Comparison of ENCODE assay signal across 15 cellular contexts in the genomic region with DNA sequence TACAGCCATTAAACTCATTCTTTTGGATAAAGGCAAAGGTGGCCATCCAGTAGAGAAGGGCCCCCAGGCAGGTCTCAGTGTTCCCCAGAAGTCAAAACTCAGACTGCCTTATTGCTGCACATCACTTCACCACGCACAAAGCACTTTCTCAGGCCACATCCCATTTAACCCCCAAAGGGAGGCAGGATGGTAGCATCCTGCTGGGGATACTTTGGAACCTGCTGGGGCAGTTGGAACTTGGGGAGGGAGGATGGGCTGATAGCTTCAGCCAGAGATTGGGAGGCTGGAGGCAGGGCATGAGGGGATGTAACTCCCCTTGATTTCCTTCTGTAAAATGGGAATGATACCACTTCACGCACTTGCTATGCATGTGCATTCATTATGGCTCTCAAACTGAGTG. TPM values are rescaled to one million over a fixed set of nuclear protein-coding genes. Genes with fewer than 3 reads are reported as not detected.
A peak's percentile ranks its signal among the peaks of the same experiment; 100 is the strongest.
DNase-seq lines count a peak whose midpoint lies in the region; ATAC-seq, FAIRE-seq and TF ChIP-seq lines count a peak whose summit lies in the region.
"Had no signal": no experiment of that assay in that cellular context is flagged by ENCODE, and none has a peak within 500 bp of the region (broad histone marks: within the 10 kb centered on the region; RNA-seq: fewer than 3 reads in every experiment).

No MANE protein-coding gene starts in this region.

- H3K4me3 ChIP-seq in dorsolateral prefrontal cortex (no peak overlapping the region), mucosa of descending colon (no peak overlapping the region)

- H3K36me3 ChIP-seq in mucosa of descending colon (ENCODE audit: low read depth) = no peaks in the 10 kb centered on the region
- H3K36me3 ChIP-seq: BE2C had no signal

- H3K27ac ChIP-seq in dorsolateral prefrontal cortex = peak overlapping the region in 34 of 59 donors; percentile 0 to 73 (median 48)

- no peaks in the 10 kb centered on the region for H3K9me3 Mint-ChIP-seq in natural killer cell treated with Interleukin-12 subunit alpha and Interleukin-12 subunit beta and Interleukin-15 and Interleukin-18, amount 100 ng/mL, for 72 hours
- no peaks in the 10 kb centered on the region for H3K9me3 Mint-ChIP-seq in natural killer cell
- no peaks in the 10 kb centered on the region for H3K9me3 Mint-ChIP-seq in type B pancreatic cell
- H3K9me3 Mint-ChIP-seq in T-helper 2 cell treated with Interferon-gamma antibody and Interleukin-4, amounts not matched to agents 5 μg/mL and 100 μg/mL, for 36 hours = no peaks in the 10 kb centered on the region
- H3K9me3 Mint-ChIP-seq: CD8-positive, alpha-beta memory T cell had no signal

- H3K27me3 Mint-ChIP-seq in natural killer cell treated with Interleukin-12 subunit alpha and Interleukin-12 subunit beta and Interleukin-15 and Interleukin-18, amount 100 ng/mL, for 72 hours = peaks cover 23 to 34% of the 10 kb centered on the region in 2 donors
- peaks cover 29 to 49% of the 10 kb centered on the region in 2 donors for H3K27me3 Mint-ChIP-seq in natural killer cell (ENCODE audit: low read depth in 2 of 2)
- H3K27me3 Mint-ChIP-seq in type B pancreatic cell = peaks cover 82% of the 10 kb centered on the region
- H3K27me3 Mint-ChIP-seq in T-helper 2 cell treated with Interferon-gamma antibody and Interleukin-4, amounts not matched to agents 5 μg/mL and 100 μg/mL, for 36 hours (ENCODE audit: low read depth) = peaks cover 68% of the 10 kb centered on the region

- H3K27me3 ChIP-seq in dorsolateral prefrontal cortex = peaks cover 0 to 40% (median 13%) of the 10 kb centered on the region in 45 donors

- no peak overlapping the region for H3K27ac Mint-ChIP-seq in natural killer cell treated with Interleukin-12 subunit alpha and Interleukin-12 subunit beta and Interleukin-15 and Interleukin-18, amount 100 ng/mL, for 72 hours
- H3K27ac Mint-ChIP-seq in natural killer cell (no peak overlapping the region), type B pancreatic cell (no peak overlapping the region)
- H3K27ac Mint-ChIP-seq in T-helper 2 cell treated with Interferon-gamma antibody and Interleukin-4, amounts not matched to agents 5 μg/mL and 100 μg/mL, for 36 hours = no peak overlapping the region

- no peaks in the 10 kb centered on the region for H3K9me3 ChIP-seq in mucosa of descending colon
- H3K9me3 ChIP-seq: BE2C had no signal

- H3K4me1 ChIP-seq in mucosa of descending colon (ENCODE audit: low read depth) = peaks cover 28% of the 10 kb centered on the region

- TF ChIP-seq CTCF in natural killer cell (IDR thresholded peaks at IDR 0.05) (no peak), dorsolateral prefrontal cortex (IDR thresholded peaks at IDR 0.05 in 54 of 56, conservative IDR thresholded peaks at IDR 0.05 in 2 of 56; ENCODE audit: low read depth in 1 of 56, partially characterized antibody in 56 of 56) (no peak), type B pancreatic cell (conservative IDR thresholded peaks at IDR 0.05) (no peak), mucosa of descending colon (IDR thresholded peaks at IDR 0.05) (no peak)

- H3K4me3 Mint-ChIP-seq in natural killer cell treated with Interleukin-12 subunit alpha and Interleukin-12 subunit beta and Interleukin-15 and Interleukin-18, amount 100 ng/mL, for 72 hours = no peak overlapping the region
- H3K4me3 Mint-ChIP-seq in natural killer cell (no peak overlapping the region), type B pancreatic cell (peak overlapping the region; percentile 12)
- no peak overlapping the region for H3K4me3 Mint-ChIP-seq in T-helper 2 cell treated with Interferon-gamma antibody and Interleukin-4, amounts not matched to agents 5 μg/mL and 100 μg/mL, for 36 hours

- peaks cover 0 to 11% of the 10 kb centered on the region in 2 donors for H3K4me1 Mint-ChIP-seq in natural killer cell treated with Interleukin-12 subunit alpha and Interleukin-12 subunit beta and Interleukin-15 and Interleukin-18, amount 100 ng/mL, for 72 hours (ENCODE audit: low read depth in 2 of 2)
- H3K4me1 Mint-ChIP-seq in natural killer cell (peaks cover 0 to 33% of the 10 kb centered on the region in 2 donors), type B pancreatic cell (ENCODE audit: unreplicated experiment) (peaks cover 4% of the 10 kb centered on the region)
- H3K4me1 Mint-ChIP-seq in T-helper 2 cell treated with Interferon-gamma antibody and Interleukin-4, amounts not matched to agents 5 μg/mL and 100 μg/mL, for 36 hours (ENCODE audit: low read depth) = peaks cover 12% of the 10 kb centered on the region

- intact Hi-C loops in natural killer cell (cut with micrococcal nuclease) (no loop called here), dorsolateral prefrontal cortex (cut with DNase I) (no loop called here), mucosa of descending colon (cut with DNase I, micrococcal nuclease) (no loop called here)

- ATAC-seq in natural killer cell treated with Interleukin-12 subunit alpha and Interleukin-12 subunit beta and Interleukin-15 and Interleukin-18, amount 100 ng/mL, for 72 hours = no peak
- ATAC-seq in natural killer cell = no peak
- ATAC-seq in mucosa of descending colon = no peak

- FAIRE-seq in HTR-8/SVneo (lab: Jason Lieb, UNC) = peak; percentile 20
- FAIRE-seq: A204.1 had no signal

- H3K36me3 Mint-ChIP-seq in natural killer cell treated with Interleukin-12 subunit alpha and Interleukin-12 subunit beta and Interleukin-15 and Interleukin-18, amount 100 ng/mL, for 72 hours = no peaks in the 10 kb centered on the region
- H3K36me3 Mint-ChIP-seq in natural killer cell (no peaks in the 10 kb centered on the region), type B pancreatic cell (no peaks in the 10 kb centered on the region)
- H3K36me3 Mint-ChIP-seq in T-helper 2 cell treated with Interferon-gamma antibody and Interleukin-4, amounts not matched to agents 5 μg/mL and 100 μg/mL, for 36 hours (ENCODE audit: low read depth) = no peaks in the 10 kb centered on the region
- H3K36me3 Mint-ChIP-seq: CD8-positive, alpha-beta memory T cell; IgD-negative memory B cell had no signal

- DNase-seq in natural killer cell treated with Interleukin-12 subunit alpha and Interleukin-12 subunit beta and Interleukin-15 and Interleukin-18, amount 100 ng/mL, for 72 hours (ENCODE audit: low spot score) = peak; percentile 20
- DNase-seq in natural killer cell (no peak), HTR-8/SVneo (ENCODE audit: insufficient read length, low spot score) (no peak), dorsolateral prefrontal cortex (no peak), type B pancreatic cell (ENCODE audit: extremely low spot score, unreplicated experiment) (no peak), mucosa of descending colon (no peak)
- DNase-seq in activated CD8-positive, alpha-beta memory T cell treated with anti-CD3 and anti-CD28 coated beads, Interleukin-2, amount 50 U/mL, for 4 hours = no peak
- DNase-seq in T-helper 2 cell treated with Interferon-gamma antibody and Interleukin-4, amounts not matched to agents 5 μg/mL and 100 μg/mL, for 36 hours (ENCODE audit: low spot score) = no peak
- DNase-seq: BE2C; CD8-positive, alpha-beta memory T cell; DMS53; GF-D8; H7 had no signal

RNA-seq across cellular contexts. Expression of gene ITPKA, which starts 5.0 kb away (rescaled TPM):
- under 1 TPM in 1 of 2 donors, not detected in 1; 0.22 TPM for total RNA-seq in natural killer cell treated with Interleukin-12 subunit alpha and Interleukin-12 subunit beta and Interleukin-15 and Interleukin-18, amount 100 ng/mL, for 72 hours
- total RNA-seq in natural killer cell (not detected), dorsolateral prefrontal cortex (100 to 1,000 TPM in 3 of 120 experiments, 10 to 100 TPM in 117; 10.7 to 128 (median 50.0) TPM), type B pancreatic cell (ENCODE audit: low replicate concordance) (1.5 and 1.9 TPM in 2 replicates), mucosa of descending colon (10 to 100 TPM; 18.3 to 57.5 (median 29.5) TPM)

RNA-seq across cellular contexts. Expression of gene LTK, which starts 15.0 kb away (rescaled TPM):
- under 1 TPM in 1 of 2 donors, not detected in 1; 0.47 TPM for total RNA-seq in natural killer cell treated with Interleukin-12 subunit alpha and Interleukin-12 subunit beta and Interleukin-15 and Interleukin-18, amount 100 ng/mL, for 72 hours
- total RNA-seq in natural killer cell (1 to 10 TPM in 2 of 3 donors, under 1 TPM in 1; 0.56 to 4.9 (median 1.7) TPM), dorsolateral prefrontal cortex (1 to 10 TPM in 112 of 120 experiments, under 1 TPM in 8; 0.15 to 7.3 (median 2.6) TPM), type B pancreatic cell (ENCODE audit: low replicate concordance) (0.51 and 0.55 TPM in 2 replicates), mucosa of descending colon (10 to 100 TPM in 2 of 3 donors, 1 to 10 TPM in 1; 5.5 to 23.3 (median 13.3) TPM)

RNA-seq across cellular contexts. Expression of gene RPAP1, which starts 45.4 kb away (rescaled TPM):
- total RNA-seq in natural killer cell treated with Interleukin-12 subunit alpha and Interleukin-12 subunit beta and Interleukin-15 and Interleukin-18, amount 100 ng/mL, for 72 hours = 10 to 100 TPM; 46.0 to 72.3 TPM
- total RNA-seq in natural killer cell (10 to 100 TPM; 21.2 to 27.7 (median 27.4) TPM), dorsolateral prefrontal cortex (10 to 100 TPM; 24.8 to 60.8 (median 39.0) TPM), type B pancreatic cell (ENCODE audit: low replicate concordance) (54.4 and 68.3 TPM in 2 replicates), mucosa of descending colon (10 to 100 TPM; 25.1 to 32.7 (median 27.2) TPM)
